15 cellular contexts compared by ENCODE assay signal in the genomic region with DNA sequence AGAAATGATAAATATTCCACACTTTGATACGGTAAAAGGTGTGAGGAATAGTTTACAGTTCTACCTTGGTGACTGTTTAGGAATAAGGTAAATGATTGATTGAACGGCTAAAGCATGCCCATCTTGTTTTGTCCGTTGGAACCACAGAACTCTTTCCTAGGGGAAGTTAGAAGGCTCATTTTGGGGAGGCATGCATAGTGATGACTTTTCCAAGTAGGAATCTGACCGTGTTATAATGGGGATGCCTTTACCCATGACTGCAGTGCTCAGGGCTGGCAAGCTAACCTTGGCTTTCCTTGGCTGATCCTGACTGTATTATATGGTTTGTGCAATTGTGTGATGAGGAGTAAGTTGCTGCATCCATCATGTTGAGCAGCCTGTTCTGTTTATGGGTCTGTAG. TPM values are rescaled to one million over a fixed set of nuclear protein-coding genes. Genes with fewer than 3 reads are reported as not detected.
DNase-seq lines count a peak whose midpoint lies in the region; ATAC-seq and TF ChIP-seq lines count a peak whose summit lies in the region.
"Had no signal": no experiment of that assay in that cellular context is flagged by ENCODE, and none has a peak within 500 bp of the region (broad histone marks: within the 10 kb centered on the region; RNA-seq: fewer than 3 reads in every experiment).

No MANE protein-coding gene starts in this region.

- H3K27ac Mint-ChIP-seq in WTC11: peak overlapping the region; percentile 9; the same call in 1 of the 2 replicates
- H3K27ac Mint-ChIP-seq in activated T-helper 1 cell treated with anti-CD3 and anti-CD28 coated beads, Interleukin-12 subunit alpha, Interleukin-12 subunit beta, Interleukin-2, Interleukin-4 antibody, amounts not matched to agents 30 ng/mL and 10 ng/mL and 1 ng/mL, durations not matched to agents 14 hours and 24 hours and 36 hours: no peak overlapping the region
- H3K27ac Mint-ChIP-seq: B cell; CD4-positive, alpha-beta T cell; H9 had no signal

- H3K4me3 Mint-ChIP-seq in WTC11: no peak overlapping the region
- H3K4me3 Mint-ChIP-seq in activated T-helper 1 cell treated with anti-CD3 and anti-CD28 coated beads, Interleukin-12 subunit alpha, Interleukin-12 subunit beta, Interleukin-2, Interleukin-4 antibody, amounts not matched to agents 30 ng/mL and 10 ng/mL and 1 ng/mL, durations not matched to agents 14 hours and 24 hours and 36 hours: no peak overlapping the region
- H3K4me3 Mint-ChIP-seq: B cell; CD4-positive, alpha-beta T cell; H9 had no signal

- TF ChIP-seq CTCF in WTC11 (IDR thresholded peaks at IDR 0.05) (no peak), omental fat pad (IDR thresholded peaks at IDR 0.05) (no peak)

- intact Hi-C loops in activated T-helper 1 cell treated with anti-CD3 and anti-CD28 coated beads, Interleukin-12 subunit alpha, Interleukin-12 subunit beta, Interleukin-2, Interleukin-4 antibody, amounts not matched to agents 30 ng/mL and 10 ng/mL and 1 ng/mL, durations not matched to agents 14 hours and 24 hours and 36 hours (cut with micrococcal nuclease): no loop called here

- ATAC-seq in WTC11 (no peak), omental fat pad (ENCODE audit: low FRiP score) (peak; percentile 71), HG02571 (IDR thresholded peaks at IDR 0.05; ENCODE audit: unreplicated experiment) (no peak), GM21390 (IDR thresholded peaks at IDR 0.05; ENCODE audit: unreplicated experiment) (no peak)

- H3K36me3 Mint-ChIP-seq in WTC11: no peaks in the 10 kb centered on the region
- peaks cover 2% of the 10 kb centered on the region for H3K36me3 Mint-ChIP-seq in activated T-helper 1 cell treated with anti-CD3 and anti-CD28 coated beads, Interleukin-12 subunit alpha, Interleukin-12 subunit beta, Interleukin-2, Interleukin-4 antibody, amounts not matched to agents 30 ng/mL and 10 ng/mL and 1 ng/mL, durations not matched to agents 14 hours and 24 hours and 36 hours (ENCODE audit: low read depth)

- peaks cover 51% of the 10 kb centered on the region for H3K4me1 Mint-ChIP-seq in WTC11
- no peaks in the 10 kb centered on the region for H3K4me1 Mint-ChIP-seq in activated T-helper 1 cell treated with anti-CD3 and anti-CD28 coated beads, Interleukin-12 subunit alpha, Interleukin-12 subunit beta, Interleukin-2, Interleukin-4 antibody, amounts not matched to agents 30 ng/mL and 10 ng/mL and 1 ng/mL, durations not matched to agents 14 hours and 24 hours and 36 hours (ENCODE audit: low read depth)
- H3K4me1 Mint-ChIP-seq: B cell had no signal

- no peaks in the 10 kb centered on the region for H3K27me3 Mint-ChIP-seq in WTC11 (ENCODE audit: low read depth)
- H3K27me3 Mint-ChIP-seq in activated T-helper 1 cell treated with anti-CD3 and anti-CD28 coated beads, Interleukin-12 subunit alpha, Interleukin-12 subunit beta, Interleukin-2, Interleukin-4 antibody, amounts not matched to agents 30 ng/mL and 10 ng/mL and 1 ng/mL, durations not matched to agents 14 hours and 24 hours and 36 hours (ENCODE audit: insufficient read depth): no peaks in the 10 kb centered on the region
- H3K27me3 Mint-ChIP-seq: CD4-positive, alpha-beta T cell had no signal

- DNase-seq in WTC11 (ENCODE audit: low spot score) (no peak), kidney glomerular epithelial cell (lab: John Stamatoyannopoulos, UW) (peak; percentile 43), omental fat pad (ENCODE audit: low spot score) (no peak), NCI-H2107 treated with DMSO at 0.1 percent for 48 hours (lab: John Stamatoyannopoulos, UW; ENCODE audit: unreplicated experiment) (no peak)
- DNase-seq in activated T-helper 1 cell treated with anti-CD3 and anti-CD28 coated beads, Interleukin-12 subunit alpha, Interleukin-12 subunit beta, Interleukin-2, Interleukin-4 antibody, amounts not matched to agents 30 ng/mL and 10 ng/mL and 1 ng/mL, durations not matched to agents 14 hours and 24 hours and 36 hours (ENCODE audit: low spot score): no peak
- DNase-seq: C1 segment of cervical spinal cord; CD4-positive, alpha-beta T cell; DMS153; DMS79 treated with DMSO at 0.1 percent for 48 hours; EL; GOT3; H9 had no signal

- H3K9me3 Mint-ChIP-seq in WTC11: no peaks in the 10 kb centered on the region
- H3K9me3 Mint-ChIP-seq in activated T-helper 1 cell treated with anti-CD3 and anti-CD28 coated beads, Interleukin-12 subunit alpha, Interleukin-12 subunit beta, Interleukin-2, Interleukin-4 antibody, amounts not matched to agents 30 ng/mL and 10 ng/mL and 1 ng/mL, durations not matched to agents 14 hours and 24 hours and 36 hours: no peaks in the 10 kb centered on the region
- H3K9me3 Mint-ChIP-seq: CD4-positive, alpha-beta T cell; H9 had no signal

- CTCF ChIA-PET in WTC11 (lab: Charles Lee): no interaction called here

- POLR2A ChIA-PET in WTC11 (lab: Charles Lee): no interaction called here

TF ChIP-seq in WTC11, 78 proteins besides CTCF, POLR2A, EP300 and RAD21:
- no peak for TF ChIP-seq RORB (CRISPR knock-in tag; IDR thresholded peaks at IDR 0.05)
- TF ChIP-seq, protein P1, sequence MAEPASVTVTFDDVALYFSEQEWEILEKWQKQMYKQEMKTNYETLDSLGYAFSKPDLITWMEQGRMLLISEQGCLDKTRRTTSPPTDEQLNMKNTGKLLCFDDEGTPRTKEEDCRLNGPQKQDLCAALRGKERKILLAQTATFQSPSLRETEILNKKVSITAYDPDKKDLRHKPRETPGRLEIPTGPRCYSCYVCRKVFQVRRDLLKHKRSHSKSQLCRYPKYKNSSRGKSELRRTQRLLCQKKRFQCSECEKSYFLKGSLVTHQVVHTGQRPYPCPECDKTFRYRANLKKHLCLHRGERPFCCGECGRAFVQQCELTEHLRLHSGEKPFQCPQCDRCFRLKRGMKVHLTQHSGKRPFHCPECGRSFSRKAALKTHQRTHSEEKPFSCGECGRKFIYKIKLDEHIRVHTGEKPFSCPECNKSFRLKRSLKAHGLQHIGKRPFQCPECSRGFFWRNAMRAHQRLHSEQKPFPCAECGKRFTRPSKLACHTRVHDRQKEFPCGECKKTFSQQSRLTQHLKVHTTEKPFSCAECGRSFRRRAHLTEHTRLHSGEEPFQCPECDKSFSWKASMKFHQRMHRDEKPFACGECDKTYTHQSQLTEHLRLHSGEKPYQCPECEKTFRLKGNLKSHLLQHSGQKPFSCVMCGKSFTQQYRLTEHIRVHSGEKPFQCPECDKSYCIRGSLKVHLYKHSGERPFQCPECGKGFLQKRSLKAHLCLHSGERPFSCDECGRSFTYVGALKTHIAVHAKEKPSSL (CRISPR knock-in tag; conservative IDR thresholded peaks at IDR 0.05): no peak
- TF ChIP-seq ZNF317 (CRISPR knock-in tag; IDR thresholded peaks at IDR 0.05; ENCODE audit: borderline replicate concordance, low read depth): no peak
- TF ChIP-seq ZNF121 (CRISPR knock-in tag; IDR thresholded peaks at IDR 0.05): no peak
- TF ChIP-seq, protein P2, sequence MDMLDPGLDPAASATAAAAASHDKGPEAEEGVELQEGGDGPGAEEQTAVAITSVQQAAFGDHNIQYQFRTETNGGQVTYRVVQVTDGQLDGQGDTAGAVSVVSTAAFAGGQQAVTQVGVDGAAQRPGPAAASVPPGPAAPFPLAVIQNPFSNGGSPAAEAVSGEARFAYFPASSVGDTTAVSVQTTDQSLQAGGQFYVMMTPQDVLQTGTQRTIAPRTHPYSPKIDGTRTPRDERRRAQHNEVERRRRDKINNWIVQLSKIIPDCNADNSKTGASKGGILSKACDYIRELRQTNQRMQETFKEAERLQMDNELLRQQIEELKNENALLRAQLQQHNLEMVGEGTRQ (CRISPR knock-in tag; IDR thresholded peaks at IDR 0.05): no peak
- no peak for TF ChIP-seq GABPB1 (CRISPR knock-in tag; IDR thresholded peaks at IDR 0.05)
- TF ChIP-seq GRHL2 (CRISPR knock-in tag; IDR thresholded peaks at IDR 0.05; ENCODE audit: insufficient replicate concordance, severe bottlenecking): no peak
- no peak for TF ChIP-seq SP1 (CRISPR knock-in tag; conservative IDR thresholded peaks at IDR 0.05)
- TF ChIP-seq, protein P3, sequence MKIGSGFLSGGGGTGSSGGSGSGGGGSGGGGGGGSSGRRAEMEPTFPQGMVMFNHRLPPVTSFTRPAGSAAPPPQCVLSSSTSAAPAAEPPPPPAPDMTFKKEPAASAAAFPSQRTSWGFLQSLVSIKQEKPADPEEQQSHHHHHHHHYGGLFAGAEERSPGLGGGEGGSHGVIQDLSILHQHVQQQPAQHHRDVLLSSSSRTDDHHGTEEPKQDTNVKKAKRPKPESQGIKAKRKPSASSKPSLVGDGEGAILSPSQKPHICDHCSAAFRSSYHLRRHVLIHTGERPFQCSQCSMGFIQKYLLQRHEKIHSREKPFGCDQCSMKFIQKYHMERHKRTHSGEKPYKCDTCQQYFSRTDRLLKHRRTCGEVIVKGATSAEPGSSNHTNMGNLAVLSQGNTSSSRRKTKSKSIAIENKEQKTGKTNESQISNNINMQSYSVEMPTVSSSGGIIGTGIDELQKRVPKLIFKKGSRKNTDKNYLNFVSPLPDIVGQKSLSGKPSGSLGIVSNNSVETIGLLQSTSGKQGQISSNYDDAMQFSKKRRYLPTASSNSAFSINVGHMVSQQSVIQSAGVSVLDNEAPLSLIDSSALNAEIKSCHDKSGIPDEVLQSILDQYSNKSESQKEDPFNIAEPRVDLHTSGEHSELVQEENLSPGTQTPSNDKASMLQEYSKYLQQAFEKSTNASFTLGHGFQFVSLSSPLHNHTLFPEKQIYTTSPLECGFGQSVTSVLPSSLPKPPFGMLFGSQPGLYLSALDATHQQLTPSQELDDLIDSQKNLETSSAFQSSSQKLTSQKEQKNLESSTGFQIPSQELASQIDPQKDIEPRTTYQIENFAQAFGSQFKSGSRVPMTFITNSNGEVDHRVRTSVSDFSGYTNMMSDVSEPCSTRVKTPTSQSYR (CRISPR knock-in tag; IDR thresholded peaks at IDR 0.05): no peak
- no peak for TF ChIP-seq ZNF138 (CRISPR knock-in tag; conservative IDR thresholded peaks at IDR 0.05)

RNA-seq across cellular contexts. Expression of a gene that starts 24.5 kb away (rescaled TPM):
- total RNA-seq in WTC11 (2021) (16.9 to 30.6 TPM (median 17.8 TPM) in 3 replicates), omental fat pad (10 to 100 TPM; 37.7 to 53.4 (median 43.1) TPM)
- total RNA-seq in activated T-helper 1 cell treated with anti-CD3 and anti-CD28 coated beads, Interleukin-12 subunit alpha, Interleukin-12 subunit beta, Interleukin-2, Interleukin-4 antibody, amounts not matched to agents 30 ng/mL and 10 ng/mL and 1 ng/mL, durations not matched to agents 14 hours and 24 hours and 36 hours: 3.3 and 3.7 TPM in 2 replicates
- total RNA-seq: B cell had no signal
